19 cellular contexts compared by ENCODE assay signal in genomic region chr22:20453222-20453621, GRCh38. TPM values are rescaled to one million over a fixed set of nuclear protein-coding genes. Genes with fewer than 3 reads are reported as not detected.
DNase-seq lines count a peak whose midpoint lies in the region; ATAC-seq, FAIRE-seq and TF ChIP-seq lines count a peak whose summit lies in the region.
"Had no signal": no experiment of that assay in that cellular context is flagged by ENCODE, and none has a peak within 500 bp of the region (broad histone marks: within the 10 kb centered on the region; RNA-seq: fewer than 3 reads in every experiment).

No MANE protein-coding gene starts in this region.

- dilution Hi-C loops in IMR-90 (cut with HindIII; ENCODE audit: low sequenced_read_pairs, unreplicated experiment): no loop called here

- peaks cover 0 to 12% of the 10 kb centered on the region in 2 experiments; a peak in 2 of 4 replicates for H3K79me1 ChIP-seq in IMR-90 (ENCODE audit: low read depth in 1 of 2, low read length in 2 of 2)

- TF ChIP-seq RAD21 in A549 (conservative IDR thresholded peaks at IDR 0.05 in 1 of 2, IDR thresholded peaks at IDR 0.05 in 1 of 2) (no peak), IMR-90 (IDR thresholded peaks at IDR 0.05; ENCODE audit: low read length) (no peak)

- no peak overlapping the region for H2AK9ac ChIP-seq in IMR-90 (replicated peaks; ENCODE audit: low read depth, low read length, poor library complexity)

- TF ChIP-seq POLR2A in A549 (IDR thresholded peaks at IDR 0.05; ENCODE audit: low read length): no peak
- no peak for TF ChIP-seq POLR2A in IMR-90 (IDR thresholded peaks at IDR 0.05; ENCODE audit: low read depth, low read length)

- CTCF ChIA-PET in A549 (lab: Yijun Ruan, JAX) (interaction anchor here (1.6 to 5.0 kb wide), 2 partner anchors 13 to 35 kb away, joined by 4 to 55 read pairs; no protein-coding TSS in a partner anchor), IMR-90 (lab: Yijun Ruan, JAX) (no interaction called here)

- peaks cover 21% of the 10 kb centered on the region for H3K36me3 ChIP-seq in IMR-90 (ENCODE audit: control insufficient read depth, insufficient read depth, low read length)

- H3K14ac ChIP-seq in IMR-90 (replicated peaks; ENCODE audit: low read depth, low read length): no peak overlapping the region

- no peak overlapping the region for H4K8ac ChIP-seq in IMR-90 (ENCODE audit: low read depth in 2 of 2, low read length in 2 of 2)

- no TSS peak for BruUV-seq in IMR-90 (replicated peaks; lab: Mats Ljungman, UMichigan)

- in situ Hi-C loops in IMR-90 (cut with MboI; ENCODE audit: low sequenced_read_pairs): loop anchor here (10.0 kb wide), 2 partner anchors 58 to 298 kb away; partner anchors contain the start of genes CCDC188 and ZNF74

- H2AFZ ChIP-seq in IMR-90 (replicated peaks; ENCODE audit: low read length, poor library complexity): no peak overlapping the region

- no peaks in the 10 kb centered on the region for H3K27me3 ChIP-seq in IMR-90 (ENCODE audit: control insufficient read depth, insufficient read depth, low read length)
- H3K27me3 ChIP-seq: BLaER1 treated with 17β-estradiol and CSF1 and Interleukin-3, amounts not matched to agents 10 nM and 100 nM had no signal

- H3K4me2 ChIP-seq in A549 (no peak overlapping the region), IMR-90 (ENCODE audit: low read depth, low read length) (no peak overlapping the region)

- H4K20me1 ChIP-seq in IMR-90 (ENCODE audit: insufficient read depth, low read length): no peaks in the 10 kb centered on the region

- H3K9me3 ChIP-seq in A549: no peaks in the 10 kb centered on the region
- no peaks in the 10 kb centered on the region for H3K9me3 ChIP-seq in IMR-90 (ENCODE audit: control insufficient read depth, insufficient read depth, low read length)
- H3K9me3 ChIP-seq: BLaER1 treated with 17β-estradiol and CSF1 and Interleukin-3, amounts not matched to agents 10 nM and 100 nM; Caco-2 had no signal

- no peak overlapping the region for H3K23ac ChIP-seq in IMR-90 (ENCODE audit: low read depth, low read length)

- no peak overlapping the region for H3K9ac ChIP-seq in IMR-90 (ENCODE audit: low read depth, low read length)
- H3K9ac ChIP-seq: BLaER1 treated with 17β-estradiol and CSF1 and Interleukin-3, amounts not matched to agents 10 nM and 100 nM had no signal

- no peak overlapping the region for H3K56ac ChIP-seq in IMR-90 (ENCODE audit: extremely low read depth, insufficient read depth, low read length)

- POLR2A ChIA-PET in A549 (lab: Yijun Ruan, JAX): no interaction called here
- POLR2A ChIA-PET in IMR-90 (lab: Charles Lee; ENCODE audit: unreplicated experiment): no interaction called here

- no peak overlapping the region for H3K18ac ChIP-seq in IMR-90 (ENCODE audit: low read depth, low read length)

- no peak overlapping the region for H3K4ac ChIP-seq in IMR-90 (ENCODE audit: low read depth, low read length)

- TF ChIP-seq EP300 in A549 (IDR thresholded peaks at IDR 0.05): no peak

- H2BK20ac ChIP-seq in IMR-90 (ENCODE audit: low read depth, low read length): no peak overlapping the region

- H3K27ac ChIP-seq in A549: no peak overlapping the region
- H3K27ac ChIP-seq in IMR-90 (ENCODE audit: insufficient read depth, low read length): no peak overlapping the region
- H3K27ac ChIP-seq: BLaER1 treated with 17β-estradiol and CSF1 and Interleukin-3, amounts not matched to agents 10 nM and 100 nM; C4-2B had no signal

- ATAC-seq in A549: no peak
- ATAC-seq in IMR-90 (ENCODE audit: low read depth): no peak
- no peak for ATAC-seq in HG02885 (IDR thresholded peaks at IDR 0.05; ENCODE audit: poor library complexity, unreplicated experiment)
- ATAC-seq: CD8-positive, alpha-beta T cell had no signal

- H2BK5ac ChIP-seq in IMR-90 (ENCODE audit: low read depth, low read length, poor library complexity, severe bottlenecking): no peak overlapping the region

- no peak overlapping the region for H2BK120ac ChIP-seq in IMR-90 (ENCODE audit: low read depth, low read length)

- H4K91ac ChIP-seq in IMR-90 (ENCODE audit: insufficient read depth, low read depth, low read length): no peak overlapping the region

- H4K5ac ChIP-seq in IMR-90 (ENCODE audit: low read depth, low read length): no peak overlapping the region

- H2AK5ac ChIP-seq in IMR-90 (ENCODE audit: low read depth, low read length): no peak overlapping the region

- H3K9me1 ChIP-seq in IMR-90 (ENCODE audit: insufficient read depth, low read length): no peaks in the 10 kb centered on the region

- H3K4me3 ChIP-seq in A549: no peak overlapping the region
- H3K4me3 ChIP-seq in IMR-90 (ENCODE audit: insufficient read depth, low read depth, low read length): no peak overlapping the region
- H3K4me3 ChIP-seq: BLaER1 treated with 17β-estradiol and CSF1 and Interleukin-3, amounts not matched to agents 10 nM and 100 nM had no signal

- FAIRE-seq in A549 (lab: Jason Lieb, UNC): no peak
- FAIRE-seq: A204.1, D721Med, G401.6, GM12891, GM19239 had no signal

- 90% methylated on average over 3 of the region's 3 CpGs for WGBS in A549 (ENCODE audit: missing lambda C conversion rate)
- WGBS in IMR-90 (ENCODE audit: extremely low coverage in 2 of 2, insufficient read length in 1 of 2), 2 experiments: no CpG with 5 or more reads among the region's 3 CpGs

- H3K4me1 ChIP-seq in A549 (0 out of 3 replicates have a peak, but pooled peaks cover 2% of the 10 kb centered on the region), IMR-90 (ENCODE audit: control insufficient read depth, insufficient read depth, low read length) (no peaks in the 10 kb centered on the region; the same call in 1 of the 2 replicates)
- H3K4me1 ChIP-seq: Caco-2 had no signal

- intact Hi-C loops in IMR-90 (cut with micrococcal nuclease): no loop called here

- H2BK15ac ChIP-seq in IMR-90 (ENCODE audit: low read depth, low read length): no peak overlapping the region

- TF ChIP-seq CTCF in A549 (IDR thresholded peaks at IDR 0.05) (no peak), IMR-90 (conservative IDR thresholded peaks at IDR 0.05; ENCODE audit: low read depth, low read length) (no peak)

- DNase-seq in A549 (ENCODE audit: low read depth in 1 of 2, low spot score in 1 of 2): no peak
- no peak for DNase-seq in IMR-90
- no peak for DNase-seq in NCI-H1436 (lab: John Stamatoyannopoulos, UW)
- DNase-seq: 8988T; AML-193; Caco-2; Calu3; CD4-positive, alpha-beta T cell; CD8-positive, alpha-beta T cell; DMS79 treated with DMSO at 0.1 percent for 48 hours; GF-D8 had no signal

TF ChIP-seq in A549, 52 proteins besides CTCF, POLR2A, EP300 and RAD21:
- TF ChIP-seq NFE2L2 (conservative IDR thresholded peaks at IDR 0.05; ENCODE audit: low read length): peak; percentile 36; the same call in 1 of the 2 replicates
- peak; percentile 49 for TF ChIP-seq MAFK (IDR thresholded peaks at IDR 0.05; ENCODE audit: partially characterized antibody)
- TF ChIP-seq ZNF302 (CRISPR knock-in tag; IDR thresholded peaks at IDR 0.05): no peak

TF ChIP-seq in IMR-90, 13 proteins besides CTCF, POLR2A, EP300 and RAD21 (continues in another document):
- TF ChIP-seq NFE2L2 (IDR thresholded peaks at IDR 0.05; ENCODE audit: low read depth, low read length) (peak; percentile 44; the same call in 1 of the 2 replicates), MAZ (IDR thresholded peaks at IDR 0.05; ENCODE audit: borderline replicate concordance, low read depth, low read length) (no peak), BHLHE40 (IDR thresholded peaks at IDR 0.05; ENCODE audit: low read depth, low read length) (no peak), FOS (IDR thresholded peaks at IDR 0.05; ENCODE audit: low read depth, low read length) (no peak)

RNA-seq across cellular contexts. Expression of gene SCARF2, which starts 15.6 kb away (rescaled TPM):
- polyA plus RNA-seq in A549 (2011; rRNA removed) (0.25 and 0.35 TPM in 2 replicates), A549 (2017; fragmentation: RNase III; extraction: RNeasy Plus Mini Kit Qiagen cat#74134 plus additional on column Dnase treatment) (0.47 to 0.66 TPM (median 0.59 TPM) in 3 replicates), IMR-90 (2012; rRNA removed) (37.0 and 55.8 TPM in 2 replicates)
- 1.4 and 2.1 TPM in 2 replicates for polyA plus RNA-seq in A549 (2012; cell fraction: cytosol; rRNA removed)
- 4.4 and 7.9 TPM in 2 replicates for polyA plus RNA-seq in A549 (2012; cell fraction: nucleus; rRNA removed)
- 0.17 and 0.83 TPM in 2 replicates for polyA minus RNA-seq in A549 (2011; rRNA and poly(A)+ RNA removed)
- total RNA-seq in IMR-90 (2012; rRNA removed): 3.4 and 4.2 TPM in 2 replicates
- polyA plus RNA-seq in IMR-90 (2012; cell fraction: cytosol; rRNA removed): 44.5 and 81.9 TPM in 2 replicates
- polyA plus RNA-seq in IMR-90 (2012; cell fraction: nucleus; rRNA removed; ENCODE audit: low replicate concordance): 68.1 and 248 TPM in 2 replicates

RNA-seq across cellular contexts. Expression of gene KLHL22, which starts 42.4 kb away (rescaled TPM):
- 11.7 and 13.9 TPM in 2 replicates for polyA plus RNA-seq in A549 (2011; rRNA removed)
- polyA plus RNA-seq in A549 (2012; cell fraction: cytosol; rRNA removed): 11.7 and 16.0 TPM in 2 replicates
- 30.3 and 36.6 TPM in 2 replicates for polyA plus RNA-seq in A549 (2012; cell fraction: nucleus; rRNA removed)
- polyA plus RNA-seq in A549 (2017; fragmentation: RNase III; extraction: RNeasy Plus Mini Kit Qiagen cat#74134 plus additional on column Dnase treatment): 10.5 to 12.1 TPM (median 11.7 TPM) in 3 replicates
- polyA minus RNA-seq in A549 (2011; rRNA and poly(A)+ RNA removed): 18.8 and 20.2 TPM in 2 replicates
- total RNA-seq in IMR-90 (2012; rRNA removed): 25.8 and 27.1 TPM in 2 replicates
- polyA plus RNA-seq in IMR-90 (2012; rRNA removed): 28.7 and 30.1 TPM in 2 replicates
- 14.3 and 46.6 TPM in 2 replicates for polyA plus RNA-seq in IMR-90 (2012; cell fraction: cytosol; rRNA removed)
- 70.3 and 122 TPM in 2 replicates for polyA plus RNA-seq in IMR-90 (2012; cell fraction: nucleus; rRNA removed; ENCODE audit: low replicate concordance)

RNA-seq across cellular contexts. Expression of gene MED15, which starts 54.2 kb away (rescaled TPM):
- polyA plus RNA-seq in A549 (2011; rRNA removed): 10.7 and 11.3 TPM in 2 replicates
- 30.4 and 35.0 TPM in 2 replicates for polyA plus RNA-seq in A549 (2012; cell fraction: cytosol; rRNA removed)
- 151 and 195 TPM in 2 replicates for polyA plus RNA-seq in A549 (2012; cell fraction: nucleus; rRNA removed)
- 29.7 to 32.6 TPM (median 30.5 TPM) in 3 replicates for polyA plus RNA-seq in A549 (2017; fragmentation: RNase III; extraction: RNeasy Plus Mini Kit Qiagen cat#74134 plus additional on column Dnase treatment)
- 26.3 and 29.6 TPM in 2 replicates for polyA minus RNA-seq in A549 (2011; rRNA and poly(A)+ RNA removed)
- total RNA-seq in IMR-90 (2012; rRNA removed): 19.0 and 22.8 TPM in 2 replicates
- polyA plus RNA-seq in IMR-90 (2012; rRNA removed): 68.8 and 71.5 TPM in 2 replicates
- polyA plus RNA-seq in IMR-90 (2012; cell fraction: cytosol; rRNA removed): 43.1 and 81.0 TPM in 2 replicates
- polyA plus RNA-seq in IMR-90 (2012; cell fraction: nucleus; rRNA removed; ENCODE audit: low replicate concordance): 269 and 514 TPM in 2 replicates

RNA-seq across cellular contexts. Expression of gene ZNF74, which starts 59.3 kb away (rescaled TPM):
- polyA plus RNA-seq in A549 (2011; rRNA removed) (4.3 and 5.1 TPM in 2 replicates), A549 (2017; fragmentation: RNase III; extraction: RNeasy Plus Mini Kit Qiagen cat#74134 plus additional on column Dnase treatment) (5.8 to 7.4 TPM (median 5.9 TPM) in 3 replicates), IMR-90 (2012; rRNA removed) (8.4 TPM in 2 replicates)
- polyA plus RNA-seq in A549 (2012; cell fraction: cytosol; rRNA removed): 7.0 and 10.0 TPM in 2 replicates
- polyA plus RNA-seq in A549 (2012; cell fraction: nucleus; rRNA removed): 10.5 and 20.3 TPM in 2 replicates
- 5.2 and 5.5 TPM in 2 replicates for polyA minus RNA-seq in A549 (2011; rRNA and poly(A)+ RNA removed)
- 6.9 and 7.5 TPM in 2 replicates for total RNA-seq in IMR-90 (2012; rRNA removed)
- 5.9 and 10.0 TPM in 2 replicates for polyA plus RNA-seq in IMR-90 (2012; cell fraction: cytosol; rRNA removed)
- polyA plus RNA-seq in IMR-90 (2012; cell fraction: nucleus; rRNA removed; ENCODE audit: low replicate concordance): 14.7 and 28.8 TPM in 2 replicates

Comparison
In these comparisons a context has a peak if more than half of its experiments do, and no peak if none do; other contexts are left out.
1. RNA of gene SCARF2, which starts 15.6 kb away (polyA plus RNA-seq): 37.0 to 248 TPM in IMR-90; 0.25 to 7.9 TPM in A549; every median in the first group is over 4 times any median in the second.